In genomic region chr3:56919137-56919796, GRCh38 we compare ENCODE assay signal across 16 cellular contexts.
DNase-seq lines count a peak whose midpoint lies in the region; ATAC-seq and TF ChIP-seq lines count a peak whose summit lies in the region.
"Had no signal": no experiment of that assay in that cellular context is flagged by ENCODE, and none has a peak within 500 bp of the region (broad histone marks: within the 10 kb centered on the region; RNA-seq: fewer than 3 reads in every experiment).

No MANE protein-coding gene starts in this region.

- H3K36me3 ChIP-seq in KMS-11 (ENCODE audit: insufficient read depth), result no peaks in the 10 kb centered on the region
- no peaks in the 10 kb centered on the region for H3K36me3 ChIP-seq in heart left ventricle
- H3K36me3 ChIP-seq in smooth muscle cell (ENCODE audit: low read depth), result no peaks in the 10 kb centered on the region
- H3K36me3 ChIP-seq: vagina had no signal

- no peaks in the 10 kb centered on the region for H3K27me3 ChIP-seq in KMS-11 (ENCODE audit: insufficient read depth, low read depth)
- no peaks in the 10 kb centered on the region for H3K27me3 ChIP-seq in heart left ventricle
- H3K27me3 ChIP-seq in smooth muscle cell (ENCODE audit: low read depth), result no peaks in the 10 kb centered on the region
- H3K27me3 ChIP-seq: vagina had no signal

- no peaks in the 10 kb centered on the region for H3K79me2 ChIP-seq in KMS-11 (ENCODE audit: insufficient read depth, low read depth)
- no peaks in the 10 kb centered on the region for H3K79me2 ChIP-seq in smooth muscle cell (ENCODE audit: low read depth)

- WGBS in heart left ventricle, 4 donors, result 84 to 89% (median 87%) methylated on average over 5 of the region's 5 CpGs
- WGBS in smooth muscle cell (ENCODE audit: low lambda C conversion rate), result 92% methylated on average over 5 of the region's 5 CpGs

- H3K27me3 Mint-ChIP-seq in activated CD4-positive, alpha-beta T cell treated with anti-CD3 and anti-CD28 coated beads, Interleukin-2, amount 10 ng/mL, durations not matched to agents 7 days and 5 days, result no peaks in the 10 kb centered on the region
- no peaks in the 10 kb centered on the region for H3K27me3 Mint-ChIP-seq in activated T-helper 2 cell treated with anti-CD3 and anti-CD28 coated beads, Interferon-gamma antibody, Interleukin-2, Interleukin-4, amounts not matched to agents 10 μg/mL and 5 μg/mL and 100 μg/mL, durations not matched to agents 14 hours and 24 hours and 36 hours (ENCODE audit: low read depth)
- no peaks in the 10 kb centered on the region for H3K27me3 Mint-ChIP-seq in natural killer cell treated with Interleukin-12 subunit alpha and Interleukin-12 subunit beta and Interleukin-15 and Interleukin-18, amount 100 ng/mL, for 72 hours

- no peaks in the 10 kb centered on the region for H3K9me3 ChIP-seq in heart left ventricle
- no peaks in the 10 kb centered on the region for H3K9me3 ChIP-seq in smooth muscle cell (replicated peaks; ENCODE audit: low read depth)
- H3K9me3 ChIP-seq: vagina had no signal

- H2AFZ ChIP-seq in KMS-11 (ENCODE audit: low read depth), result no peak overlapping the region
- H2AFZ ChIP-seq in smooth muscle cell (ENCODE audit: low read depth), result no peak overlapping the region

- H3K9ac ChIP-seq in KMS-11, result no peak overlapping the region
- no peak overlapping the region for H3K9ac ChIP-seq in smooth muscle cell (ENCODE audit: low read depth)

- H3F3A ChIP-seq in smooth muscle cell (ENCODE audit: low read depth), result no peaks in the 10 kb centered on the region

- peaks cover 77% of the 10 kb centered on the region for H3K4me1 ChIP-seq in KMS-11 (ENCODE audit: low read depth, poor library complexity, severe bottlenecking)
- peaks cover 0 to 66% (median 36%) of the 10 kb centered on the region in 12 donors for H3K4me1 ChIP-seq in heart left ventricle
- peaks cover 19% of the 10 kb centered on the region for H3K4me1 ChIP-seq in smooth muscle cell (ENCODE audit: low read depth)

- TF ChIP-seq CTCF in KMS-11 (conservative IDR thresholded peaks at IDR 0.05; ENCODE audit: low read depth, low read length) (no peak), heart left ventricle (IDR thresholded peaks at IDR 0.05) (no peak), smooth muscle cell (IDR thresholded peaks at IDR 0.05; ENCODE audit: borderline replicate concordance, insufficient read depth, poor library complexity, severe bottlenecking) (no peak)

- no peak for TF ChIP-seq POLR2A in heart left ventricle (IDR thresholded peaks at IDR 0.05)

- peak; percentile 12 for DNase-seq in activated CD4-positive, alpha-beta T cell treated with anti-CD3 and anti-CD28 coated beads, Interleukin-2, amount 10 ng/mL, durations not matched to agents 7 days and 5 days
- DNase-seq in activated CD4-positive, alpha-beta T cell treated with anti-CD3 and anti-CD28 coated beads for 48 hours, result no peak
- no peak for DNase-seq in activated T-helper 2 cell treated with anti-CD3 and anti-CD28 coated beads, Interferon-gamma antibody, Interleukin-2, Interleukin-4, amounts not matched to agents 10 μg/mL and 5 μg/mL and 100 μg/mL, durations not matched to agents 14 hours and 24 hours and 36 hours (ENCODE audit: low spot score)
- no peak for DNase-seq in natural killer cell treated with Interleukin-12 subunit alpha and Interleukin-12 subunit beta and Interleukin-15 and Interleukin-18, amount 100 ng/mL, for 72 hours (ENCODE audit: low spot score)
- no peak for DNase-seq in heart left ventricle
- DNase-seq in cardiac septum (ENCODE audit: low spot score), result no peak
- DNase-seq in smooth muscle cell (lab: John Stamatoyannopoulos, UW; ENCODE audit: unreplicated experiment), result no peak
- DNase-seq: AML-193, H9, kidney glomerular epithelial cell, NCI-H2171, small intestine had no signal

- no peak for ATAC-seq in natural killer cell treated with Interleukin-12 subunit alpha and Interleukin-12 subunit beta and Interleukin-15 and Interleukin-18, amount 100 ng/mL, for 72 hours
- no peak for ATAC-seq in heart left ventricle
- ATAC-seq: activated CD4-positive, CD25-positive, alpha-beta regulatory T cell treated with anti-CD3 and anti-CD28 coated beads, Interleukin-2, amount 50 U/mL, for 24 hours; Right ventricle myocardium inferior had no signal

- H3K27ac ChIP-seq in KMS-11 (no peak overlapping the region), heart left ventricle (no peak overlapping the region), smooth muscle cell (ENCODE audit: low read depth) (no peak overlapping the region)
- H3K27ac ChIP-seq: vagina had no signal

- H3K4me3 ChIP-seq in KMS-11 (IDR thresholded peaks at IDR 0.05; ENCODE audit: insufficient read depth, low read depth, low read length) (no peak overlapping the region), heart left ventricle (no peak overlapping the region), smooth muscle cell (no peak overlapping the region)
- H3K4me3 ChIP-seq: vagina had no signal

- intact Hi-C loops in activated T-helper 2 cell treated with anti-CD3 and anti-CD28 coated beads, Interferon-gamma antibody, Interleukin-2, Interleukin-4, amounts not matched to agents 10 μg/mL and 5 μg/mL and 100 μg/mL, durations not matched to agents 14 hours and 24 hours and 36 hours (cut with micrococcal nuclease), result loop anchor here (5.0 kb wide), 1 partner anchor 227 kb away; no protein-coding TSS in a partner anchor
- intact Hi-C loops in heart left ventricle (cut with DNase I), result loop anchor here in 4 of 10 donors (5.0 to 10.0 kb wide), 4 partner anchors 62 to 122 kb away; partner anchors contain the start of gene ARHGEF3 (in 3 of the 4)
- intact Hi-C loops in cardiac septum (cut with DNase I), result loop anchor here (10.0 kb wide), 1 partner anchor 64 kb away; no protein-coding TSS in a partner anchor

- peaks cover 83% of the 10 kb centered on the region for H3K4me1 Mint-ChIP-seq in activated CD4-positive, alpha-beta T cell treated with anti-CD3 and anti-CD28 coated beads, Interleukin-2, amount 10 ng/mL, durations not matched to agents 7 days and 5 days
- H3K4me1 Mint-ChIP-seq in activated T-helper 2 cell treated with anti-CD3 and anti-CD28 coated beads, Interferon-gamma antibody, Interleukin-2, Interleukin-4, amounts not matched to agents 10 μg/mL and 5 μg/mL and 100 μg/mL, durations not matched to agents 14 hours and 24 hours and 36 hours (ENCODE audit: low read depth), result peaks cover 79% of the 10 kb centered on the region
- H3K4me1 Mint-ChIP-seq in natural killer cell treated with Interleukin-12 subunit alpha and Interleukin-12 subunit beta and Interleukin-15 and Interleukin-18, amount 100 ng/mL, for 72 hours (ENCODE audit: low read depth in 2 of 2), result peaks cover 66 to 84% of the 10 kb centered on the region in 2 donors

- POLR2A ChIA-PET in activated CD4-positive, alpha-beta T cell treated with anti-CD3 and anti-CD28 coated beads, Interleukin-2, amount 10 ng/mL, durations not matched to agents 7 days and 5 days (lab: Charles Lee), result no interaction called here

- no peaks in the 10 kb centered on the region for H4K20me1 ChIP-seq in KMS-11 (ENCODE audit: insufficient read depth)
- H4K20me1 ChIP-seq in smooth muscle cell (ENCODE audit: low read depth), result no peaks in the 10 kb centered on the region

- H3K9me3 Mint-ChIP-seq in activated CD4-positive, alpha-beta T cell treated with anti-CD3 and anti-CD28 coated beads, Interleukin-2, amount 10 ng/mL, durations not matched to agents 7 days and 5 days, result no peaks in the 10 kb centered on the region
- no peaks in the 10 kb centered on the region for H3K9me3 Mint-ChIP-seq in activated T-helper 2 cell treated with anti-CD3 and anti-CD28 coated beads, Interferon-gamma antibody, Interleukin-2, Interleukin-4, amounts not matched to agents 10 μg/mL and 5 μg/mL and 100 μg/mL, durations not matched to agents 14 hours and 24 hours and 36 hours
- no peaks in the 10 kb centered on the region for H3K9me3 Mint-ChIP-seq in natural killer cell treated with Interleukin-12 subunit alpha and Interleukin-12 subunit beta and Interleukin-15 and Interleukin-18, amount 100 ng/mL, for 72 hours
- H3K9me3 Mint-ChIP-seq: H9 had no signal

- CTCF ChIA-PET in activated CD4-positive, alpha-beta T cell treated with anti-CD3 and anti-CD28 coated beads, Interleukin-2, amount 10 ng/mL, durations not matched to agents 7 days and 5 days (lab: Charles Lee), result interaction anchor here (1.5 kb wide), 1 partner anchor 25 kb away, joined by 4 read pairs; no protein-coding TSS in a partner anchor

- H3K4me2 ChIP-seq in KMS-11 (peak overlapping the region; percentile 86; the same call in 1 of the 2 replicates), smooth muscle cell (no peak overlapping the region)

- H3K36me3 Mint-ChIP-seq in activated CD4-positive, alpha-beta T cell treated with anti-CD3 and anti-CD28 coated beads, Interleukin-2, amount 10 ng/mL, durations not matched to agents 7 days and 5 days (ENCODE audit: low read depth), result peaks cover 5% of the 10 kb centered on the region
- no peaks in the 10 kb centered on the region for H3K36me3 Mint-ChIP-seq in activated T-helper 2 cell treated with anti-CD3 and anti-CD28 coated beads, Interferon-gamma antibody, Interleukin-2, Interleukin-4, amounts not matched to agents 10 μg/mL and 5 μg/mL and 100 μg/mL, durations not matched to agents 14 hours and 24 hours and 36 hours (ENCODE audit: low read depth)
- no peaks in the 10 kb centered on the region for H3K36me3 Mint-ChIP-seq in natural killer cell treated with Interleukin-12 subunit alpha and Interleukin-12 subunit beta and Interleukin-15 and Interleukin-18, amount 100 ng/mL, for 72 hours

- peak overlapping the region; percentile 98 for H3K27ac Mint-ChIP-seq in activated CD4-positive, alpha-beta T cell treated with anti-CD3 and anti-CD28 coated beads, Interleukin-2, amount 10 ng/mL, durations not matched to agents 7 days and 5 days
- H3K27ac Mint-ChIP-seq in activated T-helper 2 cell treated with anti-CD3 and anti-CD28 coated beads, Interferon-gamma antibody, Interleukin-2, Interleukin-4, amounts not matched to agents 10 μg/mL and 5 μg/mL and 100 μg/mL, durations not matched to agents 14 hours and 24 hours and 36 hours, result peak overlapping the region; percentile 64
- H3K27ac Mint-ChIP-seq in natural killer cell treated with Interleukin-12 subunit alpha and Interleukin-12 subunit beta and Interleukin-15 and Interleukin-18, amount 100 ng/mL, for 72 hours, result peak overlapping the region in 1 of 2 donors; percentile 19
- H3K27ac Mint-ChIP-seq: H9 had no signal

- H3K4me3 Mint-ChIP-seq in activated CD4-positive, alpha-beta T cell treated with anti-CD3 and anti-CD28 coated beads, Interleukin-2, amount 10 ng/mL, durations not matched to agents 7 days and 5 days, result no peak overlapping the region
- H3K4me3 Mint-ChIP-seq in activated T-helper 2 cell treated with anti-CD3 and anti-CD28 coated beads, Interferon-gamma antibody, Interleukin-2, Interleukin-4, amounts not matched to agents 10 μg/mL and 5 μg/mL and 100 μg/mL, durations not matched to agents 14 hours and 24 hours and 36 hours (ENCODE audit: low read depth), result no peak overlapping the region
- H3K4me3 Mint-ChIP-seq in natural killer cell treated with Interleukin-12 subunit alpha and Interleukin-12 subunit beta and Interleukin-15 and Interleukin-18, amount 100 ng/mL, for 72 hours, result peak overlapping the region; percentile 19
- H3K4me3 Mint-ChIP-seq: H9 had no signal
